In genomic region chr12:9751204-9752144, GRCh38 we compare ENCODE assay signal across 9 cellular contexts. TPM values are rescaled to one million over a fixed set of nuclear protein-coding genes. Genes with fewer than 3 reads are reported as not detected.
A peak's percentile ranks its signal among the peaks of the same experiment; 100 is the strongest.
DNase-seq lines count a peak whose midpoint lies in the region; ATAC-seq, FAIRE-seq and TF ChIP-seq lines count a peak whose summit lies in the region.
"Had no signal": no experiment of that assay in that cellular context is flagged by ENCODE, and none has a peak within 500 bp of the region (broad histone marks: within the 10 kb centered on the region; RNA-seq: fewer than 3 reads in every experiment).

No MANE protein-coding gene starts in this region.

- intact Hi-C loops in adrenal gland (cut with DNase I), result loop anchor here in 1 of 2 donors (5.0 kb wide), 1 partner anchor 176 kb away; no protein-coding TSS in a partner anchor

- TF ChIP-seq CTCF in foreskin keratinocyte (conservative IDR thresholded peaks at IDR 0.05) (peak; percentile 39), adrenal gland (IDR thresholded peaks at IDR 0.05) (peak in 3 of 6 experiments; percentile 24 to 48 (median 30))

- no peaks in the 10 kb centered on the region for H3K27me3 Mint-ChIP-seq in stimulated activated naive B cell treated with anti-CD40 and anti-IgM and Interleukin-4, amounts not matched to agents 10 μg/mL and 1 μg/mL and 100 μg/mL, for 72 hours

- 40 to 46% (median 40%) methylated on average over 9 of the region's 9 CpGs for WGBS in adrenal gland, 4 donors

- H3K27me3 ChIP-seq in foreskin keratinocyte, result no peaks in the 10 kb centered on the region
- H3K27me3 ChIP-seq in adrenal gland, result no peaks in the 10 kb centered on the region
- H3K27me3 ChIP-seq: SJCRH30 had no signal

- peak overlapping the region; percentile 69 for H3K27ac Mint-ChIP-seq in stimulated activated naive B cell treated with anti-CD40 and anti-IgM and Interleukin-4, amounts not matched to agents 10 μg/mL and 1 μg/mL and 100 μg/mL, for 72 hours

- peak overlapping the region in 1 of 4 donors; percentile 50 for H3K4me3 ChIP-seq in adrenal gland
- H3K4me3 ChIP-seq: SJCRH30 had no signal

- peak; percentile 65 for TF ChIP-seq POLR2A in GM12892 (IDR thresholded peaks at IDR 0.05; ENCODE audit: low read depth, low read length)
- no peak for TF ChIP-seq POLR2A in adrenal gland (IDR thresholded peaks at IDR 0.05)

- H3K36me3 ChIP-seq in adrenal gland (replicated peaks in 1 of 2), result no peaks in the 10 kb centered on the region
- H3K36me3 ChIP-seq: SJCRH30 had no signal

- H3K9me3 ChIP-seq in adrenal gland (replicated peaks in 1 of 3), result no peaks in the 10 kb centered on the region
- H3K9me3 ChIP-seq: SJCRH30 had no signal

- DNase-seq in GM12892 (ENCODE audit: insufficient read length) (no peak), NCI-H146 (lab: John Stamatoyannopoulos, UW) (peak; percentile 4), foreskin keratinocyte (no peak), amygdala (lab: John Stamatoyannopoulos, UW) (no peak), NCI-H2227 (lab: John Stamatoyannopoulos, UW; ENCODE audit: unreplicated experiment) (no peak), adrenal gland (no peak)
- peak; percentile 74 for DNase-seq in activated CD4-positive, alpha-beta T cell treated with anti-CD3 and anti-CD28 coated beads for 48 hours
- no peak for DNase-seq in stimulated activated naive B cell treated with anti-CD40 and anti-IgM and Interleukin-4, amounts not matched to agents 10 μg/mL and 1 μg/mL and 100 μg/mL, for 72 hours

- peak; percentile 40 for FAIRE-seq in GM12892 (lab: Jason Lieb, UNC)

- H3K27ac ChIP-seq in foreskin keratinocyte, result no peak overlapping the region
- H3K27ac ChIP-seq in adrenal gland, result no peak overlapping the region
- H3K27ac ChIP-seq: SJCRH30 had no signal

- H3K36me3 Mint-ChIP-seq in stimulated activated naive B cell treated with anti-CD40 and anti-IgM and Interleukin-4, amounts not matched to agents 10 μg/mL and 1 μg/mL and 100 μg/mL, for 72 hours, result peaks cover 18 to 33% of the 10 kb centered on the region in 2 donors

- peaks cover 15 to 37% of the 10 kb centered on the region in 2 donors for H3K4me1 Mint-ChIP-seq in stimulated activated naive B cell treated with anti-CD40 and anti-IgM and Interleukin-4, amounts not matched to agents 10 μg/mL and 1 μg/mL and 100 μg/mL, for 72 hours

- no peaks in the 10 kb centered on the region for H3K9me3 Mint-ChIP-seq in stimulated activated naive B cell treated with anti-CD40 and anti-IgM and Interleukin-4, amounts not matched to agents 10 μg/mL and 1 μg/mL and 100 μg/mL, for 72 hours

- H3K4me1 ChIP-seq in foreskin keratinocyte (no peaks in the 10 kb centered on the region), adrenal gland (replicated peaks in 1 of 2) (no peaks in the 10 kb centered on the region)
- H3K4me1 ChIP-seq: SJCRH30 had no signal

- no peak overlapping the region for H3K4me3 Mint-ChIP-seq in stimulated activated naive B cell treated with anti-CD40 and anti-IgM and Interleukin-4, amounts not matched to agents 10 μg/mL and 1 μg/mL and 100 μg/mL, for 72 hours

- ATAC-seq in foreskin keratinocyte, result peak; percentile 34
- ATAC-seq in stimulated activated naive B cell treated with anti-CD40 and anti-IgM and Interleukin-4, amounts not matched to agents 10 μg/mL and 1 μg/mL and 100 μg/mL, for 72 hours (replicated peaks), result peak; percentile 40 to 48

RNA-seq across cellular contexts. Expression of gene CD69, which starts 9.2 kb away (rescaled TPM):
- polyA plus RNA-seq in GM12892 (2012; ENCODE audit: missing spikeins), result 59.9 TPM
- total RNA-seq in foreskin keratinocyte, result not detected in 2 replicates
- polyA plus RNA-seq in foreskin keratinocyte, result not detected in 2 replicates
- total RNA-seq in adrenal gland, result 1 to 10 TPM in 5 of 8 donors, under 1 TPM in 2, not detected in 1; 0.74 to 4.6 (median 2.2) TPM
- 1 to 10 TPM in 1 of 3 donors, under 1 TPM in 2; 0.88 to 2.8 (median 0.97) TPM for polyA plus RNA-seq in adrenal gland
- total RNA-seq: SJCRH30 had no signal

RNA-seq across cellular contexts. Expression of gene CLECL1, which starts 18.6 kb away (rescaled TPM):
- 87.5 TPM for polyA plus RNA-seq in GM12892 (2012; ENCODE audit: missing spikeins)
- total RNA-seq in foreskin keratinocyte, result not detected in 2 replicates
- not detected in 2 replicates for polyA plus RNA-seq in foreskin keratinocyte
- total RNA-seq in adrenal gland, result 1 to 10 TPM in 4 of 8 donors, under 1 TPM in 1, not detected in 3; 0.38 to 1.9 (median 1.3) TPM
- polyA plus RNA-seq in adrenal gland, result 1 to 10 TPM in 2 of 3 donors, under 1 TPM in 1; 0.56 to 1.5 (median 1.1) TPM
- total RNA-seq: SJCRH30 had no signal

Comparison
In these comparisons a context has a peak if more than half of its experiments do, and no peak if none do; other contexts are left out.
1. DNase-seq: peak in NCI-H146 (single experiment) and activated CD4-positive, alpha-beta T cell treated with anti-CD3 and anti-CD28 coated beads for 48 hours (single experiment); none in GM12892 (single experiment), foreskin keratinocyte (0 of 2), stimulated activated naive B cell treated with anti-CD40 and anti-IgM and Interleukin-4, amounts not matched to agents 10 μg/mL and 1 μg/mL and 100 μg/mL, for 72 hours (single experiment), amygdala (0 of 56), NCI-H2227 (single experiment) and adrenal gland (0 of 7).